In genomic region chr12:94459773-94460593, GRCh38 we compare ENCODE assay signal across 8 cellular contexts. TPM values are rescaled to one million over a fixed set of nuclear protein-coding genes. Genes with fewer than 3 reads are reported as not detected.
A peak's percentile ranks its signal among the peaks of the same experiment; 100 is the strongest.
DNase-seq lines count a peak whose midpoint lies in the region; ATAC-seq and TF ChIP-seq lines count a peak whose summit lies in the region.

TSS of gene CEP83 (minus strand) at chr12:94459867. CDS start at chr12:94412490, 47,377 bp downstream.

- H3K27ac ChIP-seq in liver (ENCODE audit: low read depth in 1 of 2, low read length in 2 of 2): peak within 1 kb of the TSS; percentile 92 to 98

- H3K9me3 ChIP-seq in liver (ENCODE audit: control insufficient read depth in 4 of 4, low read length in 3 of 4): no peaks in the 10 kb centered on the region

- no peaks in the 10 kb centered on the region for H3K27me3 ChIP-seq in liver (ENCODE audit: control insufficient read depth in 4 of 4, insufficient read depth in 4 of 4, low read length in 3 of 4)

- DNase-seq in C1 segment of cervical spinal cord (lab: John Stamatoyannopoulos, UW) (peak; percentile 59 to 96 (median 92)), NCI-H748 treated with DMSO at 0.1 percent for 48 hours (lab: John Stamatoyannopoulos, UW) (peak; percentile 77), dermis microvascular lymphatic vessel endothelial cell (ENCODE audit: low read depth in 2 of 2) (peak; percentile 74 to 95)
- DNase-seq in activated CD4-positive, alpha-beta T cell treated with anti-CD3 and anti-CD28 coated beads, Interleukin-2, amount 50 U/mL, for 4 hours: peak; percentile 97 to 98
- DNase-seq in stimulated activated CD4-positive, alpha-beta T cell treated with anti-CD3 and anti-CD28 coated beads, Interleukin-4, amount 100 ng/mL, for 24 hours: peak; percentile 97

- H3K4me1 ChIP-seq in liver (ENCODE audit: control insufficient read depth in 4 of 4, insufficient read depth in 4 of 4, low read length in 3 of 4): peaks cover 0 to 15% (median 3%) of the 10 kb centered on the region in 4 donors

- TF ChIP-seq RAD21 in liver (IDR thresholded peaks at IDR 0.05): peak; percentile 21 to 47

- no peaks in the 10 kb centered on the region for H3K36me3 ChIP-seq in liver (ENCODE audit: control insufficient read depth in 4 of 4, insufficient read depth in 3 of 4, low read depth in 1 of 4, low read length in 3 of 4)

- peak within 1 kb of the TSS; percentile 68 to 92 for H3K9ac ChIP-seq in liver (ENCODE audit: low read depth in 1 of 2, low read length in 2 of 2)

- peak; percentile 93 for ATAC-seq in GM19372 (IDR thresholded peaks at IDR 0.05; ENCODE audit: low read depth, unreplicated experiment)
- ATAC-seq in HG03558 (IDR thresholded peaks at IDR 0.05; ENCODE audit: extremely low read depth, unreplicated experiment): peak; percentile 90

- under 1% methylated on average over 72 of the region's 72 CpGs for WGBS in liver

- peak within 1 kb of the TSS; percentile 85 to 91 (median 89) for H3K4me3 ChIP-seq in liver (ENCODE audit: low read depth in 1 of 3, low read length in 3 of 3)

- TF ChIP-seq CTCF in liver (IDR thresholded peaks at IDR 0.05; ENCODE audit: low read depth, low read length, missing input control): no peak

TF ChIP-seq in liver, 16 proteins besides CTCF, POLR2A, EP300 and RAD21:
- no peak for TF ChIP-seq ATF3 (IDR thresholded peaks at IDR 0.05)
- no peak for TF ChIP-seq HNF4G (IDR thresholded peaks at IDR 0.05)
- peak in 1 of 2 donors; percentile 86 for TF ChIP-seq GABPA (IDR thresholded peaks at IDR 0.05 in 1 of 2, conservative IDR thresholded peaks at IDR 0.05 in 1 of 2)
- no peak for TF ChIP-seq NR2F2 (IDR thresholded peaks at IDR 0.05)
- peak; percentile 34 to 41 for TF ChIP-seq HNF4A (conservative IDR thresholded peaks at IDR 0.05)
- peak; percentile 77 for TF ChIP-seq MAX (IDR thresholded peaks at IDR 0.05)
- TF ChIP-seq SP1 (IDR thresholded peaks at IDR 0.05): peak; percentile 65
- TF ChIP-seq YY1 (IDR thresholded peaks at IDR 0.05): peak; percentile 80
- peak; percentile 20 to 43 for TF ChIP-seq RXRA (IDR thresholded peaks at IDR 0.05)
- no peak for TF ChIP-seq EGR1 (IDR thresholded peaks at IDR 0.05; ENCODE audit: low read depth in 2 of 2)
- peak; percentile 52 for TF ChIP-seq REST (IDR thresholded peaks at IDR 0.05)
- peak; percentile 71 for TF ChIP-seq TAF1 (conservative IDR thresholded peaks at IDR 0.05)
- TF ChIP-seq JUND (IDR thresholded peaks at IDR 0.05): peak in 1 of 2 donors; percentile 15
- TF ChIP-seq FOXA2 (IDR thresholded peaks at IDR 0.05): no peak
- TF ChIP-seq FOXA1 (IDR thresholded peaks at IDR 0.05): no peak
- no peak for TF ChIP-seq ZBTB33 (IDR thresholded peaks at IDR 0.05)
TF ChIP-seq in liver: peak in this region for 9.

RNA-seq across cellular contexts. Expression of gene CEP83, which starts in this region (rescaled TPM):
- 3.4 and 4.7 TPM in 2 replicates for total RNA-seq in dermis microvascular lymphatic vessel endothelial cell
- 1 to 10 TPM; 7.1 to 8.4 TPM for total RNA-seq in liver
- polyA plus RNA-seq in liver: 1 to 10 TPM; 1.9 to 3.4 TPM

Comparison
In these comparisons a context has a peak if more than half of its experiments do, and no peak if none do; other contexts are left out.
1. Peak in every context shown above with its lines: DNase-seq, ATAC-seq, H3K4me3 ChIP-seq and H3K27ac ChIP-seq.